Comparison of ENCODE assay signal across 1 cellular context in the genomic region with DNA sequence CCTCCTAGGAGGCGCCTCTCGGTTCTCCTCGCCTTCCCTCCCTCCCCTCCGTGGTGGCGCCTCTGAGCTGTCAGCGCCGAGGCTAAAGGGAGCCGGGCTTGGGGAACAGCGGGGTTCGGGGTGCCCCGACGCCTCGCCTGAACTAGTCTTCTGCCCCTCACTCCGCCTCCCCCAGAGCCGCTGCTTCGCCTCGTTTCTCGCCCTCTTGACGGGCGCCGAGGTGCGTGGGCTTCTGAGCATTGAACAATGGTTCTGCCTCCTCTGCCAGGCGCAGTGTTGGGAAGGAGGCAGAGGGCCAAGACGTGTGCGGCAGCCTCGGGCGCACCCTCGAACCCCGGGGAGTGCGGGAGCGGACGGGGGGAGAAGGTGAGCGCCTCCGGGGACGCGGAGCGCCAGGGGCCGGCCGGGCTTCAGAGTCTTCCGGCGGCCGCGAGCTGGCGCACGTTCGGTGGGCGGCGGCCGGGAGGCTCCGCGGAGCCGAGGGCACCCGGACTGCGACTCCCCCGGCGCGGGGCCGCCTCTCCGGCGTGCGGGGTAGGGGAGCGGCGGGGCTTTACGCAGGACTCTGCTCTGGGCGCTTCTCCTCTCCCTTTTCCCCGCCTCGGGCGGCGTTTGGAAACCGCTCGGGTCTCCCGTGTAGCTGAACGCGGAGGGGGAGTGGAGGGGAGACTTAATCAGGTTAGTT.
A peak's percentile ranks its signal among the peaks of the same experiment; 100 is the strongest.
TF ChIP-seq lines count a peak whose summit lies in the region.

No MANE protein-coding gene starts in this region.

TF ChIP-seq in HepG2, 621 proteins besides CTCF, POLR2A, EP300 and RAD21 (continued from another document and continues in another):
- TF ChIP-seq MLXIP (CRISPR knock-in tag; IDR thresholded peaks at IDR 0.05; ENCODE audit: borderline replicate concordance) = no peak
- TF ChIP-seq, protein P1, sequence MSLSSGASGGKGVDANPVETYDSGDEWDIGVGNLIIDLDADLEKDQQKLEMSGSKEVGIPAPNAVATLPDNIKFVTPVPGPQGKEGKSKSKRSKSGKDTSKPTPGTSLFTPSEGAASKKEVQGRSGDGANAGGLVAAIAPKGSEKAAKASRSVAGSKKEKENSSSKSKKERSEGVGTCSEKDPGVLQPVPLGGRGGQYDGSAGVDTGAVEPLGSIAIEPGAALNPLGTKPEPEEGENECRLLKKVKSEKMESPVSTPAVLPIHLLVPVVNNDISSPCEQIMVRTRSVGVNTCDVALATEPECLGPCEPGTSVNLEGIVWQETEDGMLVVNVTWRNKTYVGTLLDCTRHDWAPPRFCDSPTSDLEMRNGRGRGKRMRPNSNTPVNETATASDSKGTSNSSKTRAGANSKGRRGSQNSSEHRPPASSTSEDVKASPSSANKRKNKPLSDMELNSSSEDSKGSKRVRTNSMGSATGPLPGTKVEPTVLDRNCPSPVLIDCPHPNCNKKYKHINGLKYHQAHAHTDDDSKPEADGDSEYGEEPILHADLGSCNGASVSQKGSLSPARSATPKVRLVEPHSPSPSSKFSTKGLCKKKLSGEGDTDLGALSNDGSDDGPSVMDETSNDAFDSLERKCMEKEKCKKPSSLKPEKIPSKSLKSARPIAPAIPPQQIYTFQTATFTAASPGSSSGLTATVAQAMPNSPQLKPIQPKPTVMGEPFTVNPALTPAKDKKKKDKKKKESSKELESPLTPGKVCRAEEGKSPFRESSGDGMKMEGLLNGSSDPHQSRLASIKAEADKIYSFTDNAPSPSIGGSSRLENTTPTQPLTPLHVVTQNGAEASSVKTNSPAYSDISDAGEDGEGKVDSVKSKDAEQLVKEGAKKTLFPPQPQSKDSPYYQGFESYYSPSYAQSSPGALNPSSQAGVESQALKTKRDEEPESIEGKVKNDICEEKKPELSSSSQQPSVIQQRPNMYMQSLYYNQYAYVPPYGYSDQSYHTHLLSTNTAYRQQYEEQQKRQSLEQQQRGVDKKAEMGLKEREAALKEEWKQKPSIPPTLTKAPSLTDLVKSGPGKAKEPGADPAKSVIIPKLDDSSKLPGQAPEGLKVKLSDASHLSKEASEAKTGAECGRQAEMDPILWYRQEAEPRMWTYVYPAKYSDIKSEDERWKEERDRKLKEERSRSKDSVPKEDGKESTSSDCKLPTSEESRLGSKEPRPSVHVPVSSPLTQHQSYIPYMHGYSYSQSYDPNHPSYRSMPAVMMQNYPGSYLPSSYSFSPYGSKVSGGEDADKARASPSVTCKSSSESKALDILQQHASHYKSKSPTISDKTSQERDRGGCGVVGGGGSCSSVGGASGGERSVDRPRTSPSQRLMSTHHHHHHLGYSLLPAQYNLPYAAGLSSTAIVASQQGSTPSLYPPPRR (CRISPR knock-in tag; IDR thresholded peaks at IDR 0.05; ENCODE audit: borderline replicate concordance) = no peak
- no peak for TF ChIP-seq ZNF30 (CRISPR knock-in tag; IDR thresholded peaks at IDR 0.05)
- no peak for TF ChIP-seq ZFY (CRISPR knock-in tag; IDR thresholded peaks at IDR 0.05)
- TF ChIP-seq KDM3A (CRISPR knock-in tag; IDR thresholded peaks at IDR 0.05; ENCODE audit: low read depth) = no peak
- TF ChIP-seq, protein P2, sequence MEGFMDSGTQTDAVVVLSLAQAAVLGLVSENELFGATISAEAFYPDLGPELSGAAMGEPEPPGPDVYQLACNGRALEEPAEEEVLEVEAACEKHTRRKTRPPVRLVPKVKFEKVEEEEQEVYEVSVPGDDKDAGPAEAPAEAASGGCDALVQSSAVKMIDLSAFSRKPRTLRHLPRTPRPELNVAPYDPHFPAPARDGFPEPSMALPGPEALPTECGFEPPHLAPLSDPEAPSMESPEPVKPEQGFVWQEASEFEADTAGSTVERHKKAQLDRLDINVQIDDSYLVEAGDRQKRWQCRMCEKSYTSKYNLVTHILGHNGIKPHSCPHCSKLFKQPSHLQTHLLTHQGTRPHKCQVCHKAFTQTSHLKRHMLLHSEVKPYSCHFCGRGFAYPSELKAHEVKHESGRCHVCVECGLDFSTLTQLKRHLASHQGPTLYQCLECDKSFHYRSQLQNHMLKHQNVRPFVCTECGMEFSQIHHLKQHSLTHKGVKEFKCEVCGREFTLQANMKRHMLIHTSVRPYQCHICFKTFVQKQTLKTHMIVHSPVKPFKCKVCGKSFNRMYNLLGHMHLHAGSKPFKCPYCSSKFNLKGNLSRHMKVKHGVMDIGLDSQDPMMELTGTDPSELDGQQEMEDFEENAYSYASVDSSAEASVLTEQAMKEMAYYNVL (CRISPR knock-in tag; IDR thresholded peaks at IDR 0.05; ENCODE audit: borderline replicate concordance) = no peak
- TF ChIP-seq ATRX (CRISPR knock-in tag; IDR thresholded peaks at IDR 0.05; ENCODE audit: borderline replicate concordance) = no peak
- no peak for TF ChIP-seq FOSL1 (CRISPR knock-in tag; IDR thresholded peaks at IDR 0.05; ENCODE audit: borderline replicate concordance)
- no peak for TF ChIP-seq ZNF562 (CRISPR knock-in tag; IDR thresholded peaks at IDR 0.05; ENCODE audit: borderline replicate concordance)
- no peak for TF ChIP-seq GTF2F1 (IDR thresholded peaks at IDR 0.05; ENCODE audit: low read length)
- TF ChIP-seq, protein P3, sequence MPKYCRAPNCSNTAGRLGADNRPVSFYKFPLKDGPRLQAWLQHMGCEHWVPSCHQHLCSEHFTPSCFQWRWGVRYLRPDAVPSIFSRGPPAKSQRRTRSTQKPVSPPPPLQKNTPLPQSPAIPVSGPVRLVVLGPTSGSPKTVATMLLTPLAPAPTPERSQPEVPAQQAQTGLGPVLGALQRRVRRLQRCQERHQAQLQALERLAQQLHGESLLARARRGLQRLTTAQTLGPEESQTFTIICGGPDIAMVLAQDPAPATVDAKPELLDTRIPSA (CRISPR knock-in tag; IDR thresholded peaks at IDR 0.05; ENCODE audit: borderline replicate concordance) = no peak
- no peak for TF ChIP-seq PITX1 (CRISPR knock-in tag; IDR thresholded peaks at IDR 0.05)
- TF ChIP-seq MTF2 (CRISPR knock-in tag; IDR thresholded peaks at IDR 0.05; ENCODE audit: borderline replicate concordance) = no peak
- TF ChIP-seq, protein P4, sequence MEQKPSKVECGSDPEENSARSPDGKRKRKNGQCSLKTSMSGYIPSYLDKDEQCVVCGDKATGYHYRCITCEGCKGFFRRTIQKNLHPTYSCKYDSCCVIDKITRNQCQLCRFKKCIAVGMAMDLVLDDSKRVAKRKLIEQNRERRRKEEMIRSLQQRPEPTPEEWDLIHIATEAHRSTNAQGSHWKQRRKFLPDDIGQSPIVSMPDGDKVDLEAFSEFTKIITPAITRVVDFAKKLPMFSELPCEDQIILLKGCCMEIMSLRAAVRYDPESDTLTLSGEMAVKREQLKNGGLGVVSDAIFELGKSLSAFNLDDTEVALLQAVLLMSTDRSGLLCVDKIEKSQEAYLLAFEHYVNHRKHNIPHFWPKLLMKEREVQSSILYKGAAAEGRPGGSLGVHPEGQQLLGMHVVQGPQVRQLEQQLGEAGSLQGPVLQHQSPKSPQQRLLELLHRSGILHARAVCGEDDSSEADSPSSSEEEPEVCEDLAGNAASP (CRISPR knock-in tag; IDR thresholded peaks at IDR 0.05; ENCODE audit: borderline replicate concordance) = no peak
- TF ChIP-seq BCL6 (CRISPR knock-in tag; IDR thresholded peaks at IDR 0.05) = no peak
- no peak for TF ChIP-seq ZNF225 (CRISPR knock-in tag; IDR thresholded peaks at IDR 0.05)
- no peak for TF ChIP-seq MZF1 (CRISPR knock-in tag; IDR thresholded peaks at IDR 0.05; ENCODE audit: borderline replicate concordance)
- TF ChIP-seq, protein P5, sequence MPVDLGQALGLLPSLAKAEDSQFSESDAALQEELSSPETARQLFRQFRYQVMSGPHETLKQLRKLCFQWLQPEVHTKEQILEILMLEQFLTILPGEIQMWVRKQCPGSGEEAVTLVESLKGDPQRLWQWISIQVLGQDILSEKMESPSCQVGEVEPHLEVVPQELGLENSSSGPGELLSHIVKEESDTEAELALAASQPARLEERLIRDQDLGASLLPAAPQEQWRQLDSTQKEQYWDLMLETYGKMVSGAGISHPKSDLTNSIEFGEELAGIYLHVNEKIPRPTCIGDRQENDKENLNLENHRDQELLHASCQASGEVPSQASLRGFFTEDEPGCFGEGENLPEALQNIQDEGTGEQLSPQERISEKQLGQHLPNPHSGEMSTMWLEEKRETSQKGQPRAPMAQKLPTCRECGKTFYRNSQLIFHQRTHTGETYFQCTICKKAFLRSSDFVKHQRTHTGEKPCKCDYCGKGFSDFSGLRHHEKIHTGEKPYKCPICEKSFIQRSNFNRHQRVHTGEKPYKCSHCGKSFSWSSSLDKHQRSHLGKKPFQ (CRISPR knock-in tag; IDR thresholded peaks at IDR 0.05; ENCODE audit: insufficient replicate concordance) = no peak
- no peak for TF ChIP-seq ARID3A (IDR thresholded peaks at IDR 0.05; ENCODE audit: low read depth, low read length)
- TF ChIP-seq ZNF740 (CRISPR knock-in tag; IDR thresholded peaks at IDR 0.05) = no peak
- TF ChIP-seq PATZ1 (CRISPR knock-in tag; IDR thresholded peaks at IDR 0.05) = no peak
- TF ChIP-seq UBTF (CRISPR knock-in tag; IDR thresholded peaks at IDR 0.05) = peak; percentile 72; the same call in 1 of the 2 replicates
- TF ChIP-seq MXI1 (IDR thresholded peaks at IDR 0.05; ENCODE audit: borderline replicate concordance, low read depth, low read length) = no peak
- no peak for TF ChIP-seq SRY (CRISPR knock-in tag; IDR thresholded peaks at IDR 0.05)
- no peak for TF ChIP-seq ZNF431 (CRISPR knock-in tag; IDR thresholded peaks at IDR 0.05; ENCODE audit: borderline replicate concordance, low read depth)
- TF ChIP-seq, protein P6, sequence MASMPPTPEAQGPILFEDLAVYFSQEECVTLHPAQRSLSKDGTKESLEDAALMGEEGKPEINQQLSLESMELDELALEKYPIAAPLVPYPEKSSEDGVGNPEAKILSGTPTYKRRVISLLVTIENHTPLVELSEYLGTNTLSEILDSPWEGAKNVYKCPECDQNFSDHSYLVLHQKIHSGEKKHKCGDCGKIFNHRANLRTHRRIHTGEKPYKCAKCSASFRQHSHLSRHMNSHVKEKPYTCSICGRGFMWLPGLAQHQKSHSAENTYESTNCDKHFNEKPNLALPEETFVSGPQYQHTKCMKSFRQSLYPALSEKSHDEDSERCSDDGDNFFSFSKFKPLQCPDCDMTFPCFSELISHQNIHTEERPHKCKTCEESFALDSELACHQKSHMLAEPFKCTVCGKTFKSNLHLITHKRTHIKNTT (CRISPR knock-in tag; IDR thresholded peaks at IDR 0.05) = no peak
- TF ChIP-seq ZNF383 (CRISPR knock-in tag; IDR thresholded peaks at IDR 0.05; ENCODE audit: borderline replicate concordance) = no peak
- TF ChIP-seq SALL2 (CRISPR knock-in tag; IDR thresholded peaks at IDR 0.05) = no peak
- TF ChIP-seq ONECUT2 (CRISPR knock-in tag; IDR thresholded peaks at IDR 0.05) = no peak
- TF ChIP-seq ZNF136 (CRISPR knock-in tag; IDR thresholded peaks at IDR 0.05; ENCODE audit: low read depth) = no peak
- no peak for TF ChIP-seq BRD4 (CRISPR knock-in tag; IDR thresholded peaks at IDR 0.05)
